9 cellular contexts compared by ENCODE assay signal in genomic region chr11:47355283-47356128, GRCh38. TPM values are rescaled to one million over a fixed set of nuclear protein-coding genes. Genes with fewer than 3 reads are reported as not detected.
DNase-seq lines count a peak whose midpoint lies in the region; ATAC-seq and TF ChIP-seq lines count a peak whose summit lies in the region.
"Had no signal": no experiment of that assay in that cellular context is flagged by ENCODE, and none has a peak within 500 bp of the region (broad histone marks: within the 10 kb centered on the region; RNA-seq: fewer than 3 reads in every experiment).

No MANE protein-coding gene starts in this region.

- H3K27me3 ChIP-seq in esophagus muscularis mucosa (no peaks in the 10 kb centered on the region), tibial artery (no peaks in the 10 kb centered on the region)
- no peaks in the 10 kb centered on the region for H3K27me3 ChIP-seq in CD8-positive, alpha-beta memory T cell (ENCODE audit: insufficient read depth, low read length, poor library complexity, severe bottlenecking)

- 46% methylated on average over 15 of the region's 47 CpGs for WGBS in esophagus muscularis mucosa

- peak overlapping the region; percentile 76 to 86 (median 79) for H3K27ac ChIP-seq in esophagus muscularis mucosa (replicated peaks in 1 of 4)
- peak overlapping the region in 1 of 2 donors; percentile 39 for H3K27ac ChIP-seq in tibial artery
- H3K27ac ChIP-seq in CD8-positive, alpha-beta memory T cell (ENCODE audit: low read depth, low read length): no peak overlapping the region

- no peak overlapping the region for H3K27ac Mint-ChIP-seq in CD8-positive, alpha-beta memory T cell
- H3K27ac Mint-ChIP-seq: CD4-positive, CD25-positive, alpha-beta regulatory T cell had no signal

- peaks cover 7 to 22% (median 21%) of the 10 kb centered on the region in 4 donors for H3K4me1 ChIP-seq in esophagus muscularis mucosa
- H3K4me1 ChIP-seq in tibial artery: peaks cover 0 to 11% (median 4%) of the 10 kb centered on the region in 4 donors
- H3K4me1 ChIP-seq in CD8-positive, alpha-beta memory T cell (ENCODE audit: insufficient read depth, low read length): no peaks in the 10 kb centered on the region

- H3K27me3 Mint-ChIP-seq in CD8-positive, alpha-beta memory T cell: no peaks in the 10 kb centered on the region
- H3K27me3 Mint-ChIP-seq: CD4-positive, CD25-positive, alpha-beta regulatory T cell had no signal

- no peak for ATAC-seq in activated CD4-positive, CD25-positive, alpha-beta regulatory T cell treated with anti-CD3 and anti-CD28 coated beads, Interleukin-2, amount 50 U/mL, for 24 hours

- DNase-seq in activated CD4-positive, CD25-positive, alpha-beta regulatory T cell treated with anti-CD3 and anti-CD28 coated beads, Interleukin-2, amount 50 U/mL, for 72 hours: peak; percentile 48
- DNase-seq in NCI-H1436 treated with DMSO at 0.1 percent for 48 hours (lab: John Stamatoyannopoulos, UW): peak; percentile 55
- DNase-seq in SW480 (ENCODE audit: low spot score): peak; percentile 93
- peak; percentile 96 for DNase-seq in esophagus muscularis mucosa (ENCODE audit: extremely low spot score)
- peak; percentile 91 for DNase-seq in midbrain (lab: John Stamatoyannopoulos, UW)
- peak; percentile 89 to 94 for DNase-seq in tibial artery
- no peak for DNase-seq in CD8-positive, alpha-beta memory T cell

- no peak overlapping the region for H3K4me3 Mint-ChIP-seq in CD8-positive, alpha-beta memory T cell
- H3K4me3 Mint-ChIP-seq: CD4-positive, CD25-positive, alpha-beta regulatory T cell had no signal

- TF ChIP-seq CTCF in esophagus muscularis mucosa (IDR thresholded peaks at IDR 0.05) (peak; percentile 96 to 97 (median 96)), tibial artery (IDR thresholded peaks at IDR 0.05) (peak; percentile 94 to 95)

- TF ChIP-seq POLR2A in esophagus muscularis mucosa (IDR thresholded peaks at IDR 0.05; ENCODE audit: low read depth): no peak

- H3K9me3 Mint-ChIP-seq in CD8-positive, alpha-beta memory T cell: no peaks in the 10 kb centered on the region
- H3K9me3 Mint-ChIP-seq: CD4-positive, CD25-positive, alpha-beta regulatory T cell had no signal

- no peaks in the 10 kb centered on the region for H3K36me3 Mint-ChIP-seq in CD8-positive, alpha-beta memory T cell
- H3K36me3 Mint-ChIP-seq: CD4-positive, CD25-positive, alpha-beta regulatory T cell had no signal

- CTCF ChIA-PET in CD8-positive, alpha-beta memory T cell (lab: Charles Lee): no interaction called here

- no peaks in the 10 kb centered on the region for H3K9me3 ChIP-seq in esophagus muscularis mucosa
- H3K9me3 ChIP-seq in tibial artery: no peaks in the 10 kb centered on the region
- no peaks in the 10 kb centered on the region for H3K9me3 ChIP-seq in CD8-positive, alpha-beta memory T cell (ENCODE audit: low read length)

- POLR2A ChIA-PET in CD8-positive, alpha-beta memory T cell (lab: Charles Lee): no interaction called here

- intact Hi-C loops in esophagus muscularis mucosa (cut with DNase I) (loop anchor here (5.0 to 10.0 kb wide), 3 partner anchors 81 to 471 kb away; partner anchors contain the start of genes ARFGAP2 and MADD), tibial artery (cut with DNase I; ENCODE audit: low total_unique reads) (loop anchor here (2.0 to 10.0 kb wide), 2 partner anchors 97 to 461 kb away; no protein-coding TSS in a partner anchor)

- peaks cover 0 to 2% (median 0%) of the 10 kb centered on the region in 3 donors for H3K4me1 Mint-ChIP-seq in CD8-positive, alpha-beta memory T cell

- peak overlapping the region; percentile 55 to 66 (median 60) for H3K4me3 ChIP-seq in esophagus muscularis mucosa
- peak overlapping the region; percentile 38 to 54 for H3K4me3 ChIP-seq in tibial artery
- no peak overlapping the region for H3K4me3 ChIP-seq in CD8-positive, alpha-beta memory T cell (ENCODE audit: low read length)

- peaks cover 0 to 10% (median 0%) of the 10 kb centered on the region in 4 donors for H3K36me3 ChIP-seq in esophagus muscularis mucosa
- no peaks in the 10 kb centered on the region for H3K36me3 ChIP-seq in tibial artery
- H3K36me3 ChIP-seq in CD8-positive, alpha-beta memory T cell (ENCODE audit: insufficient read depth, low read length): no peaks in the 10 kb centered on the region

- TF ChIP-seq EP300 in esophagus muscularis mucosa (IDR thresholded peaks at IDR 0.05): no peak

RNA-seq across cellular contexts. Expression of gene MYBPC3, which starts 3.0 kb away (rescaled TPM):
- total RNA-seq in esophagus muscularis mucosa: under 1 TPM in 2 of 4 donors, not detected in 2; 0.06 to 0.17 TPM
- total RNA-seq in CD8-positive, alpha-beta memory T cell: not detected
- not detected for polyA plus RNA-seq in CD8-positive, alpha-beta memory T cell
- total RNA-seq: CD4-positive, CD25-positive, alpha-beta regulatory T cell had no signal
- polyA plus RNA-seq: CD4-positive, CD25-positive, alpha-beta regulatory T cell had no signal

RNA-seq across cellular contexts. Expression of gene SPI1, which starts 22.8 kb away (rescaled TPM):
- total RNA-seq in esophagus muscularis mucosa: 10 to 100 TPM; 17.6 to 34.6 (median 20.5) TPM
- total RNA-seq in CD8-positive, alpha-beta memory T cell: 1 to 10 TPM; 1.8 to 2.0 TPM
- polyA plus RNA-seq in CD8-positive, alpha-beta memory T cell: not detected

RNA-seq across cellular contexts. Expression of gene SLC39A13, which starts 52.9 kb away (rescaled TPM):
- total RNA-seq in esophagus muscularis mucosa: 100 to 1,000 TPM in 2 of 4 donors, 10 to 100 TPM in 2; 91.9 to 251 (median 129) TPM
- total RNA-seq in CD8-positive, alpha-beta memory T cell: 10 to 100 TPM; 20.2 to 23.4 TPM
- polyA plus RNA-seq in CD8-positive, alpha-beta memory T cell: 39.4 TPM

Comparison
In these comparisons a context has a peak if more than half of its experiments do, and no peak if none do; other contexts are left out.
1. DNase-seq: peak in activated CD4-positive, CD25-positive, alpha-beta regulatory T cell treated with anti-CD3 and anti-CD28 coated beads, Interleukin-2, amount 50 U/mL, for 72 hours (single experiment), NCI-H1436 treated with DMSO at 0.1 percent for 48 hours (single experiment), SW480 (single experiment), esophagus muscularis mucosa (single experiment), midbrain (single experiment) and tibial artery (2 of 2); none in CD8-positive, alpha-beta memory T cell (0 of 5).
2. RNA of gene SPI1, which starts 22.8 kb away (total RNA-seq): 17.6 to 34.6 TPM in esophagus muscularis mucosa; 1.8 to 2.0 TPM in CD8-positive, alpha-beta memory T cell; every median in the first group is over 4 times any median in the second.